Comparison of ENCODE assay signal across 8 cellular contexts in the genomic region with DNA sequence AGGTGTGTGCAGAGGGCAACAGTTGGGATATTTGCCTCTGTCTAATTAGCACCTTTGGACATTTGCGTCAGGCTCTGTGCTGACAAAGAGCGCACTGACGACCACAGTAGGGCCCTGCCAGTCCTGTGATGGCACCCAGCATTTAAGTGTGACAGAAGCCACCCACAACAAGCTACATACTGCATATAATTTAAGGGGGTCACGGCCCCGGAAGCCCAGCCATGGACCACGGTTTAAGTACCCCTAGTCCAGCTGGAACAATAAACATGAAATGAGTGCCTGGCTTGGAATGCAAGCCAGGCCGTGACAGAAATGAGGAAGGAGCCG. TPM values are rescaled to one million over a fixed set of nuclear protein-coding genes. Genes with fewer than 3 reads are reported as not detected.
DNase-seq lines count a peak whose midpoint lies in the region; FAIRE-seq and TF ChIP-seq lines count a peak whose summit lies in the region.

No MANE protein-coding gene starts in this region.

- H3K36me3 ChIP-seq in Caco-2 (ENCODE audit: control insufficient read depth, insufficient read depth, low read length): no peaks in the 10 kb centered on the region
- H3K36me3 ChIP-seq in H7 (replicated peaks; ENCODE audit: control insufficient read depth, insufficient read depth, low read length): no peaks in the 10 kb centered on the region
- H3K36me3 ChIP-seq in neuron (ENCODE audit: insufficient read depth, low read length): no peaks in the 10 kb centered on the region

- H3K4me1 ChIP-seq in Caco-2: no peaks in the 10 kb centered on the region
- H3K4me1 ChIP-seq in neuron (ENCODE audit: insufficient read depth, low read length): peaks cover 6% of the 10 kb centered on the region

- peak overlapping the region; percentile 98 for H3K27ac Mint-ChIP-seq in Caco-2 (ENCODE audit: unreplicated experiment)

- no peaks in the 10 kb centered on the region for H3K9me3 Mint-ChIP-seq in Caco-2 (ENCODE audit: unreplicated experiment)

- peak overlapping the region; percentile 92 for H3K4me3 Mint-ChIP-seq in Caco-2 (ENCODE audit: unreplicated experiment)

- H3K4me3 ChIP-seq in Caco-2 (ENCODE audit: low read depth, low read length) (peak overlapping the region; percentile 86), H7 (ENCODE audit: insufficient read depth, low read depth, low read length) (peak overlapping the region; percentile 59), epithelial cell of esophagus (ENCODE audit: low read length) (peak overlapping the region; percentile 84), neuron (ENCODE audit: low read length) (peak overlapping the region; percentile 72)

- DNase-seq in Caco-2: no peak
- DNase-seq in H7: no peak
- DNase-seq in RWPE1 (ENCODE audit: low spot score): no peak
- DNase-seq in epithelial cell of esophagus (ENCODE audit: low read depth): no peak
- DNase-seq in A172 (ENCODE audit: low spot score): no peak
- DNase-seq in HTR-8/SVneo (ENCODE audit: insufficient read length, low spot score): no peak
- DNase-seq in germinal center (ENCODE audit: low spot score): no peak

- H3K27ac ChIP-seq in RWPE1: peak overlapping the region; percentile 89

- H3K27me3 ChIP-seq in Caco-2 (replicated peaks; ENCODE audit: control insufficient read depth, insufficient read depth, low read length) (no peaks in the 10 kb centered on the region), H7 (ENCODE audit: control insufficient read depth, insufficient read depth, low read length) (peaks cover 27% of the 10 kb centered on the region), neuron (ENCODE audit: insufficient read depth, low read length) (no peaks in the 10 kb centered on the region)

- POLR2A ChIA-PET in Caco-2 (lab: Charles Lee) (no interaction called here), RWPE1 (lab: Yijun Ruan, JAX; ENCODE audit: low non-redundant PET) (interaction anchor here (1.4 kb wide), 1 partner anchor 18 kb away, joined by 5 read pairs; no protein-coding TSS in a partner anchor)

- intact Hi-C loops in Caco-2 (cut with micrococcal nuclease; ENCODE audit: unreplicated experiment): loop anchor here (5.0 kb wide), 2 partner anchors 185 to 240 kb away; partner anchors contain the start of gene PPP2R5C

- TF ChIP-seq CTCF in Caco-2 (IDR thresholded peaks at IDR 0.05; ENCODE audit: insufficient read depth in 1 of 2, low read depth in 1 of 2, low read length in 1 of 2, severe bottlenecking in 1 of 2, unreplicated experiment in 1 of 2) (no peak), RWPE1 (conservative IDR thresholded peaks at IDR 0.05; ENCODE audit: low read depth) (no peak), epithelial cell of esophagus (IDR thresholded peaks at IDR 0.05; ENCODE audit: insufficient read depth, low read depth, low read length, missing control alignments) (no peak)

- peak overlapping the region; percentile 27 for H2AFZ ChIP-seq in neuron (ENCODE audit: low read depth, low read length)

- no peak for FAIRE-seq in HTR-8/SVneo (lab: Jason Lieb, UNC)

- H3K36me3 Mint-ChIP-seq in Caco-2 (ENCODE audit: insufficient read depth, unreplicated experiment): peaks cover 17% of the 10 kb centered on the region

- no peaks in the 10 kb centered on the region for H3K27me3 Mint-ChIP-seq in Caco-2 (ENCODE audit: insufficient read depth, unreplicated experiment)

- no peaks in the 10 kb centered on the region for H3K4me1 Mint-ChIP-seq in Caco-2 (ENCODE audit: low read depth, unreplicated experiment)

- H3K9me3 ChIP-seq in Caco-2 (no peaks in the 10 kb centered on the region), neuron (ENCODE audit: low read length) (no peaks in the 10 kb centered on the region)

- BruUV-seq in Caco-2 (replicated peaks; lab: Mats Ljungman, UMichigan): TSS peak; percentile 97

- CTCF ChIA-PET in Caco-2 (lab: Charles Lee) (interaction anchor here (0.9 to 1.3 kb wide), 3 partner anchors 14 to 240 kb away, joined by 3 read pairs; no protein-coding TSS in a partner anchor), RWPE1 (lab: Yijun Ruan, JAX) (no interaction called here)

RNA-seq across cellular contexts. Expression of gene DYNC1H1, which starts 16.8 kb away (rescaled TPM):
- total RNA-seq in Caco-2 (2022): 349 and 351 TPM in 2 replicates
- 210 and 226 TPM in 2 replicates for total RNA-seq in H7 (2014; rRNA removed; shearing (Covaris generic))
- 265 and 340 TPM in 2 replicates for total RNA-seq in A172 (2014; rRNA removed; shearing (Covaris generic))
